In the genomic region with DNA sequence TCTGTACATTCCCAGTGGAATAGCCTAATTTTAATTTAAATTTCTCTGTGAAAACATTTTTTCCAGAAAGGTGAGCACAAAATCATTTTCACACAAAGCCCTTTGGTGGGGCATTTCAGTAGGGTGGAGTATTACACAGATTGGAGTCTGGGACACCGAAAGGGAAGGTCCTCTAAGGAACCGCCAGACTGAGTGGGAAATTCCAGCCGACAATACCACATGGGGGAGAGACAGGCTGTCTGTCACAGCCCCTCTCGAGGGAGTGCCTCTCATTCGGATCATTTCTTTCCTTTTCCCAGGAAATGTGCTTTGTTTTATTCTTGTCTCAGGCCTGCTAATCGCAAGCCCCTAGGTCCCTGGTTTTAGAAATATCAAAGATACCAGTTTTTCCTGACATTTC, we compare ENCODE assay signal across 21 cellular contexts.
"Had no signal": no experiment of that assay in that cellular context is flagged by ENCODE, and none has a peak within 500 bp of the region (broad histone marks: within the 10 kb centered on the region; RNA-seq: fewer than 3 reads in every experiment).

No MANE protein-coding gene starts in this region.

- ATAC-seq: activated CD8-positive, alpha-beta memory T cell treated with anti-CD3 and anti-CD28 coated beads, Interleukin-2, amount 10 ng/mL, durations not matched to agents 7 days and 5 days; activated CD8-positive, alpha-beta T cell treated with anti-CD3 and anti-CD28 coated beads for 36 hours; body of pancreas; stimulated activated naive CD8-positive, alpha-beta T cell treated with anti-CD3 and anti-CD28 coated beads, Interleukin-15, Interleukin-2, amounts not matched to agents 100 U/mL and 50 U/mL, for 24 hours; T-cell had no signal

- DNase-seq: activated CD4-positive, alpha-beta T cell treated with anti-CD3 and anti-CD28 coated beads, Interleukin-2, amount 10 ng/mL, durations not matched to agents 7 days and 5 days; activated CD4-positive, CD25-positive, alpha-beta regulatory T cell treated with anti-CD3 and anti-CD28 coated beads, Interleukin-2, amount 50 U/mL, for 72 hours; activated CD8-positive, alpha-beta memory T cell treated with anti-CD3 and anti-CD28 coated beads, Interleukin-2, amount 10 ng/mL, durations not matched to agents 7 days and 5 days; activated CD8-positive, alpha-beta T cell treated with anti-CD3 and anti-CD28 coated beads for 36 hours; activated gamma-delta T cell treated with Interleukin-2 at 50 U/mL for 16 hours; activated T-cell treated with anti-CD3 and anti-CD28 coated beads for 4 hours; anterior cingulate cortex; body of pancreas; heart right ventricle; naive B cell; sigmoid colon; stimulated activated CD4-positive, alpha-beta T cell treated with anti-CD3 and anti-CD28 coated beads, Interleukin-2, amount 100 ng/mL, for 48 hours; stimulated activated CD8-positive, alpha-beta memory T cell treated with anti-CD3 and anti-CD28 coated beads, Interleukin-4, amount 100 ng/mL, for 48 hours; stimulated activated naive CD8-positive, alpha-beta T cell treated with anti-CD3 and anti-CD28 coated beads, Interleukin-15, Interleukin-2, amounts not matched to agents 100 U/mL and 50 U/mL, for 24 hours; T-cell had no signal

- H3K4me3 ChIP-seq: body of pancreas, cardiac muscle cell, heart right ventricle, neural progenitor cell, sigmoid colon had no signal

- H3K36me3 ChIP-seq: cardiac muscle cell, heart right ventricle, neural progenitor cell, sigmoid colon had no signal

- H3K36me3 Mint-ChIP-seq: activated CD8-positive, alpha-beta memory T cell treated with anti-CD3 and anti-CD28 coated beads, Interleukin-2, amount 10 ng/mL, durations not matched to agents 7 days and 5 days had no signal

- H3K9me3 Mint-ChIP-seq: activated CD4-positive, alpha-beta T cell treated with anti-CD3 and anti-CD28 coated beads, Interleukin-2, amount 10 ng/mL, durations not matched to agents 7 days and 5 days; activated CD8-positive, alpha-beta T cell treated with anti-CD3 and anti-CD28 coated beads for 36 hours; activated naive CD4-positive, alpha-beta T cell treated with anti-CD3 and anti-CD28 coated beads, Interleukin-2, amount 50 U/mL, for 24 hours; memory B cell; naive B cell; neural progenitor cell; T-cell; T-helper 2 cell treated with Interferon-gamma antibody and Interleukin-4, amounts not matched to agents 5 μg/mL and 100 μg/mL, for 36 hours had no signal

- H3K4me1 ChIP-seq: body of pancreas, sigmoid colon had no signal

- H3K27me3 ChIP-seq: body of pancreas, cardiac muscle cell, heart right ventricle, neural progenitor cell, sigmoid colon had no signal

- H3K4me1 Mint-ChIP-seq: activated CD4-positive, alpha-beta T cell treated with anti-CD3 and anti-CD28 coated beads, Interleukin-2, amount 10 ng/mL, durations not matched to agents 7 days and 5 days; activated CD8-positive, alpha-beta memory T cell treated with anti-CD3 and anti-CD28 coated beads, Interleukin-2, amount 10 ng/mL, durations not matched to agents 7 days and 5 days; activated naive CD4-positive, alpha-beta T cell treated with anti-CD3 and anti-CD28 coated beads, Interleukin-2, amount 50 U/mL, for 24 hours; T-cell had no signal

- H3K27me3 Mint-ChIP-seq: activated CD4-positive, alpha-beta T cell treated with anti-CD3 and anti-CD28 coated beads, Interleukin-2, amount 10 ng/mL, durations not matched to agents 7 days and 5 days; activated CD8-positive, alpha-beta memory T cell treated with anti-CD3 and anti-CD28 coated beads, Interleukin-2, amount 10 ng/mL, durations not matched to agents 7 days and 5 days; activated CD8-positive, alpha-beta T cell treated with anti-CD3 and anti-CD28 coated beads for 36 hours; activated naive CD4-positive, alpha-beta T cell treated with anti-CD3 and anti-CD28 coated beads, Interleukin-2, amount 50 U/mL, for 24 hours; memory B cell; naive B cell; T-cell had no signal

- H3K9me3 ChIP-seq: body of pancreas, heart right ventricle, sigmoid colon had no signal

- H3K27ac ChIP-seq: body of pancreas, cardiac muscle cell, neural progenitor cell, sigmoid colon, VCaP had no signal

- H3K27ac Mint-ChIP-seq: activated CD4-positive, alpha-beta T cell treated with anti-CD3 and anti-CD28 coated beads, Interleukin-2, amount 10 ng/mL, durations not matched to agents 7 days and 5 days; activated CD8-positive, alpha-beta memory T cell treated with anti-CD3 and anti-CD28 coated beads, Interleukin-2, amount 10 ng/mL, durations not matched to agents 7 days and 5 days; activated CD8-positive, alpha-beta T cell treated with anti-CD3 and anti-CD28 coated beads for 36 hours; activated naive CD4-positive, alpha-beta T cell treated with anti-CD3 and anti-CD28 coated beads, Interleukin-2, amount 50 U/mL, for 24 hours; memory B cell; naive B cell; neural progenitor cell; T-cell; T-helper 2 cell treated with Interferon-gamma antibody and Interleukin-4, amounts not matched to agents 5 μg/mL and 100 μg/mL, for 36 hours had no signal

- H3K4me3 Mint-ChIP-seq: activated CD4-positive, alpha-beta T cell treated with anti-CD3 and anti-CD28 coated beads, Interleukin-2, amount 10 ng/mL, durations not matched to agents 7 days and 5 days; activated CD8-positive, alpha-beta memory T cell treated with anti-CD3 and anti-CD28 coated beads, Interleukin-2, amount 10 ng/mL, durations not matched to agents 7 days and 5 days; activated CD8-positive, alpha-beta T cell treated with anti-CD3 and anti-CD28 coated beads for 36 hours; activated naive CD4-positive, alpha-beta T cell treated with anti-CD3 and anti-CD28 coated beads, Interleukin-2, amount 50 U/mL, for 24 hours; memory B cell; naive B cell; neural progenitor cell; T-cell; T-helper 2 cell treated with Interferon-gamma antibody and Interleukin-4, amounts not matched to agents 5 μg/mL and 100 μg/mL, for 36 hours had no signal
